In genomic region chr3:140629351-140630137, GRCh38 we compare ENCODE assay signal across 12 cellular contexts. TPM values are rescaled to one million over a fixed set of nuclear protein-coding genes. Genes with fewer than 3 reads are reported as not detected.
DNase-seq lines count a peak whose midpoint lies in the region; ATAC-seq and FAIRE-seq lines count a peak whose summit lies in the region.
"Had no signal": no experiment of that assay in that cellular context is flagged by ENCODE, and none has a peak within 500 bp of the region (broad histone marks: within the 10 kb centered on the region; RNA-seq: fewer than 3 reads in every experiment).

No MANE protein-coding gene starts in this region.

- peak overlapping the region; percentile 61 for H3K9ac ChIP-seq in adipocyte (ENCODE audit: low read length)

- DNase-seq in left cardiac atrium (no peak), left ventricle myocardium superior (no peak), adipocyte (ENCODE audit: low read depth) (peak; percentile 90), glomerular visceral epithelial cell (ENCODE audit: extremely low spot score) (peak; percentile 89), urothelium cell line (ENCODE audit: low spot score) (peak; percentile 48)
- DNase-seq in activated CD4-positive, alpha-beta T cell treated with anti-CD3 and anti-CD28 coated beads, Interleukin-2, amount 50 U/mL, for 48 hours: no peak

- H3K9me3 ChIP-seq in adipocyte (ENCODE audit: control insufficient read depth, low read length): no peaks in the 10 kb centered on the region

- H3K4me1 ChIP-seq in adipocyte (ENCODE audit: control insufficient read depth, insufficient read depth, low read length): peaks cover 31% of the 10 kb centered on the region

- peak overlapping the region; percentile 31 for H3K4me3 ChIP-seq in adipocyte (ENCODE audit: low read length)

- H3K27me3 ChIP-seq in adipocyte (replicated peaks; ENCODE audit: control insufficient read depth, insufficient read depth, low read length): no peaks in the 10 kb centered on the region

- intact Hi-C loops in left cardiac atrium (cut with DNase I) (no loop called here), left ventricle myocardium superior (cut with micrococcal nuclease) (no loop called here)

- H3K36me3 ChIP-seq in adipocyte (ENCODE audit: control insufficient read depth, insufficient read depth, low read length, severe bottlenecking): no peaks in the 10 kb centered on the region

- ATAC-seq in left cardiac atrium (peak; percentile 23 to 88), left ventricle myocardium superior (no peak), esophagus mucosa (no peak), GM18511 (IDR thresholded peaks at IDR 0.05; ENCODE audit: unreplicated experiment) (no peak)
- ATAC-seq: sciatic nerve had no signal

- peak; percentile 70 for FAIRE-seq in urothelium cell line (lab: Jason Lieb, UNC)
- FAIRE-seq: frontal cortex had no signal

RNA-seq across cellular contexts. Expression of gene TRIM42, which starts 48.3 kb away (rescaled TPM):
- total RNA-seq in left cardiac atrium (not detected), left ventricle myocardium superior (not detected), esophagus mucosa (not detected)
- total RNA-seq: activated CD8-positive, alpha-beta memory T cell treated with anti-CD3 and anti-CD28 coated beads for 36 hours; frontal cortex; mesenteric fat pad; sciatic nerve had no signal

Comparison
In these comparisons a context has a peak if more than half of its experiments do, and no peak if none do; other contexts are left out.
1. ATAC-seq: peak in left cardiac atrium (2 of 2); none in left ventricle myocardium superior (single experiment), esophagus mucosa (single experiment) and GM18511 (single experiment).
2. DNase-seq: peak in adipocyte (single experiment), glomerular visceral epithelial cell (single experiment) and urothelium cell line (single experiment); none in left cardiac atrium (single experiment), left ventricle myocardium superior (single experiment) and activated CD4-positive, alpha-beta T cell treated with anti-CD3 and anti-CD28 coated beads, Interleukin-2, amount 50 U/mL, for 48 hours (0 of 2).